8 cellular contexts compared by ENCODE assay signal in the genomic region with DNA sequence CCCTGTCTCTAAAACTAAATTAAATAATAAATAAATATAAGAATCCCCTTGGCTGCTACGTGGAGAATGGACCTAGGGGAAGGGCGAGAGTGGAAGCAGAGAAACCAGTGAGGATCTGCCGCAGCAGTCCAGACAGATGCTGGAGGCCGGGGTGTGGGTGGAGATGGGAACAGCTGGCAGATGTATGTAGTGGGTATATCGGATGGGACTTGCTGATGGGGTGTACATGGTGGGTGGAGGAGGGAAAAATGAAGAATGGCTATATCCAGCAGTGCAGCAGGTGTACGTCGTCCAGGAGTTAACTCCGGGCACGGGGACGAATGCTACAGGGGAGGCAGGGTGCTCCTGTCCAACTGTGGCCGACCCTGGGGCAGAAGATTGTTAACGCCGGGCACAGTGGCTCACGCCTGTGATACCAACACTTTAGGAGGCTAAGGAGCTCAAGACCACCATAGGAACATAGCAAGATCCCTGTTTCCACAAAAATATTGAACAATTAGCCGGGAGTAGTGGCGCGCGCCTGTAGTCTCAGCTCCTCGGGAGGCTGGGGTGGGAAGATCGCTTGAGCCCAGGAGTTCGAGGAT. TPM values are rescaled to one million over a fixed set of nuclear protein-coding genes. Genes with fewer than 3 reads are reported as not detected.
A peak's percentile ranks its signal among the peaks of the same experiment; 100 is the strongest.
DNase-seq lines count a peak whose midpoint lies in the region; ATAC-seq and TF ChIP-seq lines count a peak whose summit lies in the region.

No MANE protein-coding gene starts in this region.

- H3K27ac ChIP-seq in SJCRH30: no peak overlapping the region
- peak overlapping the region in 3 of 4 donors; percentile 61 to 62 (median 62) for H3K27ac ChIP-seq in gastrocnemius medialis

- ATAC-seq in gastrocnemius medialis (no peak), HG03097 (IDR thresholded peaks at IDR 0.05; ENCODE audit: low FRiP score, unreplicated experiment) (no peak), GM19324 (IDR thresholded peaks at IDR 0.05; ENCODE audit: low FRiP score, unreplicated experiment) (no peak), GM18511 (IDR thresholded peaks at IDR 0.05; ENCODE audit: unreplicated experiment) (no peak)

- peak overlapping the region; percentile 73 for H3K4me3 ChIP-seq in GM12865 (ENCODE audit: low read depth, low read length)
- peak overlapping the region; percentile 73 for H3K4me3 ChIP-seq in SJCRH30
- H3K4me3 ChIP-seq in fibroblast of mammary gland (ENCODE audit: control insufficient read depth, low read depth, low read length): peak overlapping the region; percentile 90
- peak overlapping the region; percentile 65 to 96 (median 84) for H3K4me3 ChIP-seq in gastrocnemius medialis

- no peaks in the 10 kb centered on the region for H3K27me3 ChIP-seq in SJCRH30
- no peaks in the 10 kb centered on the region for H3K27me3 ChIP-seq in gastrocnemius medialis

- TF ChIP-seq POLR2A in gastrocnemius medialis (IDR thresholded peaks at IDR 0.05): no peak

- DNase-seq in GM12865 (ENCODE audit: low read depth) (no peak), SJCRH30 (peak; percentile 11 to 35), fibroblast of mammary gland (ENCODE audit: low read depth) (no peak), gastrocnemius medialis (no peak), NCI-H2196 (lab: John Stamatoyannopoulos, UW; ENCODE audit: unreplicated experiment) (no peak)

- no peaks in the 10 kb centered on the region for H3K36me3 ChIP-seq in SJCRH30
- no peaks in the 10 kb centered on the region for H3K36me3 ChIP-seq in gastrocnemius medialis

- intact Hi-C loops in gastrocnemius medialis (cut with DNase I; ENCODE audit: low total_unique reads): loop anchor here (5.0 kb wide), 2 partner anchors 111 to 206 kb away; partner anchors contain the start of gene GPATCH1

- H3K4me1 ChIP-seq in SJCRH30 (no peaks in the 10 kb centered on the region), gastrocnemius medialis (peaks cover 8 to 13% of the 10 kb centered on the region in 2 donors)

- in situ Hi-C loops in gastrocnemius medialis (cut with MboI; ENCODE audit: low sequenced_read_pairs in 4 of 4): loop anchor here in 1 of 4 donors (10.0 kb wide), 1 partner anchor 154 kb away; no protein-coding TSS in a partner anchor

- no peak for TF ChIP-seq CTCF in GM12865 (IDR thresholded peaks at IDR 0.05; ENCODE audit: insufficient read depth, low read depth, low read length, missing control alignments)
- TF ChIP-seq CTCF in fibroblast of mammary gland (conservative IDR thresholded peaks at IDR 0.05; ENCODE audit: control insufficient read depth, insufficient read depth, low read depth, low read length): no peak
- TF ChIP-seq CTCF in gastrocnemius medialis (IDR thresholded peaks at IDR 0.05 in 4 of 5, conservative IDR thresholded peaks at IDR 0.05 in 1 of 5): no peak

- H3K9me3 ChIP-seq in SJCRH30 (replicated peaks) (no peaks in the 10 kb centered on the region), gastrocnemius medialis (no peaks in the 10 kb centered on the region)

RNA-seq across cellular contexts. Expression of gene CEP89, which starts 0.7 kb away (rescaled TPM):
- total RNA-seq in SJCRH30 (2014; rRNA removed; shearing (Covaris generic)): 19.8 and 21.3 TPM in 2 replicates
- total RNA-seq in gastrocnemius medialis: 10 to 100 TPM in 2 of 4 donors, 1 to 10 TPM in 2; 3.4 to 20.9 (median 9.5) TPM

RNA-seq across cellular contexts. Expression of gene FAAP24, which starts 0.9 kb away (rescaled TPM):
- 6.6 and 7.6 TPM in 2 replicates for total RNA-seq in SJCRH30 (2014; rRNA removed; shearing (Covaris generic))
- total RNA-seq in gastrocnemius medialis: under 1 TPM in 2 of 4 donors, not detected in 2; 0.16 to 0.97 TPM

Comparison
In these comparisons a context has a peak if more than half of its experiments do, and no peak if none do; other contexts are left out.
1. DNase-seq: peak in SJCRH30 (2 of 2); none in GM12865 (single experiment), fibroblast of mammary gland (single experiment), gastrocnemius medialis (0 of 2) and NCI-H2196 (single experiment).
2. Peak in every context shown above with its lines, with median percentiles within 50 percentile points of each other: H3K4me3 ChIP-seq.